Comparison of ENCODE assay signal across 33 cellular contexts in genomic region chr3:186902154-186902553, GRCh38. TPM values are rescaled to one million over a fixed set of nuclear protein-coding genes. Genes with fewer than 3 reads are reported as not detected.
DNase-seq lines count a peak whose midpoint lies in the region; ATAC-seq, FAIRE-seq and TF ChIP-seq lines count a peak whose summit lies in the region.
"Had no signal": no experiment of that assay in that cellular context is flagged by ENCODE, and none has a peak within 500 bp of the region (broad histone marks: within the 10 kb centered on the region; RNA-seq: fewer than 3 reads in every experiment).

No MANE protein-coding gene starts in this region.

- H3K9me3 ChIP-seq in K562 (replicated peaks; ENCODE audit: control insufficient read depth, insufficient read depth, low read depth, low read length): no peaks in the 10 kb centered on the region
- no peaks in the 10 kb centered on the region for H3K9me3 ChIP-seq in right cardiac atrium (ENCODE audit: control insufficient read depth, low read length)
- H3K9me3 ChIP-seq: colonic mucosa, neutrophil, prostate gland, SJSA1, tibial nerve had no signal

- no peak for TF ChIP-seq RAD21 in K562 (CRISPR knock-in tag; conservative IDR thresholded peaks at IDR 0.05 in 1 of 2, IDR thresholded peaks at IDR 0.05 in 1 of 2)

- no peaks in the 10 kb centered on the region for H3K79me2 ChIP-seq in K562 (ENCODE audit: control insufficient read depth, insufficient read depth, low read length)

- H3K4me1 Mint-ChIP-seq in endothelial cell (ENCODE audit: unreplicated experiment): no peaks in the 10 kb centered on the region

- no peaks in the 10 kb centered on the region for H3K36me3 ChIP-seq in K562 (ENCODE audit: control insufficient read depth, insufficient read depth, low read length)
- no peaks in the 10 kb centered on the region for H3K36me3 ChIP-seq in kidney epithelial cell (ENCODE audit: control insufficient read depth, insufficient read depth, low read length)
- H3K36me3 ChIP-seq: colonic mucosa, neutrophil, prostate gland, SJSA1, tibial nerve had no signal

- H3K27ac Mint-ChIP-seq in endothelial cell (ENCODE audit: unreplicated experiment): no peak overlapping the region

- peak overlapping the region; percentile 56 for H2AFZ ChIP-seq in K562 (ENCODE audit: low read depth, low read length)

- H3K4me3 Mint-ChIP-seq in endothelial cell (ENCODE audit: unreplicated experiment): no peak overlapping the region
- H3K4me3 Mint-ChIP-seq: activated CD8-positive, alpha-beta memory T cell treated with anti-CD3 and anti-CD28 coated beads, Interleukin-2, amount 10 ng/mL, durations not matched to agents 7 days and 5 days; CD8-positive, alpha-beta memory T cell had no signal

- intact Hi-C loops in K562 (cut with micrococcal nuclease): no loop called here
- intact Hi-C loops in right cardiac atrium (cut with DNase I): no loop called here

- no peaks in the 10 kb centered on the region for H3K9me1 ChIP-seq in K562 (ENCODE audit: control insufficient read depth, insufficient read depth, low read length)

- H3K27me3 Mint-ChIP-seq in endothelial cell (ENCODE audit: unreplicated experiment): peaks cover 1% of the 10 kb centered on the region
- H3K27me3 Mint-ChIP-seq: activated CD8-positive, alpha-beta memory T cell treated with anti-CD3 and anti-CD28 coated beads, Interleukin-2, amount 10 ng/mL, durations not matched to agents 7 days and 5 days; CD8-positive, alpha-beta memory T cell; naive thymus-derived CD4-positive, alpha-beta T cell had no signal

- DNase-seq in Daoy (ENCODE audit: low read depth): peak; percentile 80
- DNase-seq in NCI-H226: peak; percentile 44
- no peak for DNase-seq in K562 (ENCODE audit: extremely low read depth in 1 of 4, low spot score in 3 of 4)
- DNase-seq in kidney epithelial cell (ENCODE audit: low read depth): peak; percentile 58
- DNase-seq in right cardiac atrium: no peak
- no peak for DNase-seq in NCI-H187 (lab: John Stamatoyannopoulos, UW)
- DNase-seq in endothelial cell (ENCODE audit: low spot score): no peak
- DNase-seq: activated CD4-positive, alpha-beta T cell treated with anti-CD3 and anti-CD28 coated beads, Interleukin-2, amount 50 U/mL, for 4 hours; activated CD8-positive, alpha-beta memory T cell treated with anti-CD3 and anti-CD28 coated beads, Interleukin-2, amount 10 ng/mL, durations not matched to agents 7 days and 5 days; activated naive CD4-positive, alpha-beta T cell; AML-193; amniotic stem cell; CD8-positive, alpha-beta memory T cell; colonic mucosa; effector CD4-positive, alpha-beta T cell; IMR-90; naive thymus-derived CD4-positive, alpha-beta T cell; NCI-H1048; NCI-H1694; RPMI8226; stimulated activated CD4-positive, alpha-beta T cell treated with anti-CD3 and anti-CD28 coated beads, Interleukin-4, amount 100 ng/mL, for 24 hours had no signal

- TF ChIP-seq CTCF in K562 (IDR thresholded peaks at IDR 0.05 in 2 of 3, conservative IDR thresholded peaks at IDR 0.05 in 1 of 3; ENCODE audit: insufficient read depth in 2 of 3, low read depth in 1 of 3, low read length in 3 of 3) (no peak), kidney epithelial cell (IDR thresholded peaks at IDR 0.05; ENCODE audit: insufficient read depth, low read length, poor library complexity, severe bottlenecking) (no peak), endothelial cell (IDR thresholded peaks at IDR 0.05; ENCODE audit: unreplicated experiment) (no peak)

- no peak for FAIRE-seq in K562 (lab: Jason Lieb, UNC)
- FAIRE-seq: GM12892, TTC549 had no signal

- H3K4me3 ChIP-seq in K562 (no peak overlapping the region), kidney epithelial cell (ENCODE audit: low read depth, low read length) (no peak overlapping the region), right cardiac atrium (ENCODE audit: low read length) (no peak overlapping the region)
- H3K4me3 ChIP-seq: colonic mucosa, prostate gland, SJSA1, tibial nerve had no signal

- peak; percentile 17 for ATAC-seq in K562
- no peak for ATAC-seq in GM21786 (IDR thresholded peaks at IDR 0.05; ENCODE audit: unreplicated experiment)
- ATAC-seq in right cardiac atrium: no peak
- ATAC-seq: activated CD4-positive, CD25-positive, alpha-beta regulatory T cell treated with anti-CD3 and anti-CD28 coated beads, Interleukin-2, amount 50 U/mL, for 24 hours; activated CD8-positive, alpha-beta memory T cell treated with anti-CD3 and anti-CD28 coated beads, Interleukin-2, amount 10 ng/mL, durations not matched to agents 7 days and 5 days; naive thymus-derived CD4-positive, alpha-beta T cell had no signal

- H4K20me1 ChIP-seq in K562 (replicated peaks; ENCODE audit: control insufficient read depth, insufficient read depth, low read length): no peaks in the 10 kb centered on the region

- H3K4me2 ChIP-seq in K562 (ENCODE audit: insufficient read depth, low read length): no peak overlapping the region

- no peaks in the 10 kb centered on the region for H3K36me3 Mint-ChIP-seq in endothelial cell (ENCODE audit: low read depth, unreplicated experiment)

- H3K9me3 Mint-ChIP-seq in endothelial cell (ENCODE audit: unreplicated experiment): peaks cover 3% of the 10 kb centered on the region

- no TSS peak for BruUV-seq in K562 (replicated peaks; lab: Mats Ljungman, UMichigan)

- peaks cover 3 to 19% of the 10 kb centered on the region in 2 experiments; a peak in 3 of 5 replicates for H3K4me1 ChIP-seq in K562 (replicated peaks in 1 of 2; ENCODE audit: control insufficient read depth in 2 of 2, insufficient read depth in 2 of 2, low read length in 2 of 2)
- H3K4me1 ChIP-seq in right cardiac atrium (ENCODE audit: control insufficient read depth, insufficient read depth, low read length): no peaks in the 10 kb centered on the region
- H3K4me1 ChIP-seq: colonic mucosa, prostate gland, tibial nerve had no signal

- in situ Hi-C loops in K562 (cut with MboI): no loop called here

- no peak overlapping the region for H3K9ac ChIP-seq in K562 (ENCODE audit: insufficient read depth in 1 of 2, low read depth in 2 of 2, low read length in 2 of 2)

- no peak for TF ChIP-seq EP300 in K562 (IDR thresholded peaks at IDR 0.05; ENCODE audit: low read length)

- 60% methylated on average over 3 of the region's 3 CpGs for WGBS in K562 (ENCODE audit: insufficient coverage, low coverage, missing lambda C conversion rate)
- WGBS in right cardiac atrium: 77% methylated on average over 3 of the region's 3 CpGs

- TF ChIP-seq POLR2A in K562 (conservative IDR thresholded peaks at IDR 0.05): no peak

- peak overlapping the region; percentile 12; the same call in 1 of the 3 replicates for H3K27ac ChIP-seq in K562 (ENCODE audit: extremely low read depth, low read depth, low read length)
- no peak overlapping the region for H3K27ac ChIP-seq in right cardiac atrium (ENCODE audit: low read length)
- H3K27ac ChIP-seq: colonic mucosa, neutrophil, prostate gland, SJSA1, tibial nerve had no signal

- CTCF ChIA-PET in K562 (lab: Yijun Ruan, JAX; ENCODE audit: low intra/inter-chr PET ratio): no interaction called here

- H3K27me3 ChIP-seq in K562 (ENCODE audit: control insufficient read depth in 2 of 2, insufficient read depth in 2 of 2, low read length in 2 of 2) (no peaks in the 10 kb centered on the region), kidney epithelial cell (ENCODE audit: control insufficient read depth, insufficient read depth, low read length) (no peaks in the 10 kb centered on the region), right cardiac atrium (ENCODE audit: control insufficient read depth, insufficient read depth) (no peaks in the 10 kb centered on the region)
- H3K27me3 ChIP-seq: colonic mucosa, neutrophil, SJSA1, tibial nerve had no signal

- POLR2A ChIA-PET in K562 (lab: Yijun Ruan, JAX): no interaction called here

RNA-seq across cellular contexts. Expression of gene ST6GAL1, which starts 28.2 kb away (rescaled TPM):
- total RNA-seq in Daoy (2014; rRNA removed; shearing (Covaris generic)): 5.9 and 6.0 TPM in 2 replicates
- total RNA-seq in K562 (2011; cell fraction: chromatin; rRNA removed; ENCODE audit: low replicate concordance): 401 and 438 TPM in 2 replicates
- 288 and 318 TPM in 2 replicates for total RNA-seq in K562 (2011; cell fraction: nucleolus; rRNA removed)
- 391 and 510 TPM in 2 replicates for total RNA-seq in K562 (2011; cell fraction: nucleoplasm; rRNA removed)
- total RNA-seq in K562 (2014; rRNA removed) (57.1 and 57.4 TPM in 2 replicates), K562 (2014; rRNA removed; fragmentation: Illumina TruSeq; extraction: Trizol) (71.0 and 79.0 TPM in 2 replicates), K562 (2015; rRNA removed; fragmentation: Illumina TruSeq; extraction: Trizol) (39.3 and 42.3 TPM in 2 replicates), K562 (2021) (114 and 135 TPM in 2 replicates), kidney epithelial cell (40.3 and 44.7 TPM in 2 replicates), right cardiac atrium (10 to 100 TPM; 63.3 to 69.2 (median 65.7) TPM), endothelial cell (ENCODE audit: unreplicated experiment) (82.4 TPM)
- polyA plus RNA-seq in K562 (2011; rRNA removed) (93.3 and 144 TPM in 2 replicates), K562 (2014; fragmentation: Illumina TruSeq; extraction: Trizol) (108 and 145 TPM in 2 replicates), K562 (2014; fragmentation: Nextera tagmentation; extraction: Ambion mirVana) (10 to 100 TPM; 31.9 to 43.0 TPM), K562 (2014; rRNA removed) (74.1 and 80.6 TPM in 2 replicates), right cardiac atrium (25.2 TPM)
- polyA plus RNA-seq in K562 (2011; cell fraction: cytosol; rRNA removed): 75.4 and 100 TPM in 2 replicates
- 62.0 and 106 TPM in 2 replicates for polyA plus RNA-seq in K562 (2011; cell fraction: nucleus; rRNA removed)
- polyA plus RNA-seq in K562 (2012): 65.3 and 96.3 TPM in 2 replicates
- polyA minus RNA-seq in K562 (2011; rRNA and poly(A)+ RNA removed): 163 and 272 TPM in 2 replicates
- 58.4 and 107 TPM in 2 replicates for polyA minus RNA-seq in K562 (2011; cell fraction: cytosol; rRNA and poly(A)+ RNA removed)
- 86.4 and 113 TPM in 2 replicates for polyA minus RNA-seq in K562 (2011; cell fraction: nucleus; rRNA and poly(A)+ RNA removed)

RNA-seq across cellular contexts. Expression of gene ADIPOQ, which starts 59.6 kb away (rescaled TPM):
- total RNA-seq in Daoy (2014; rRNA removed; shearing (Covaris generic)): not detected in 2 replicates
- total RNA-seq in K562 (2011; cell fraction: chromatin; rRNA removed; ENCODE audit: low replicate concordance): not detected in 2 replicates
- total RNA-seq in K562 (2011; cell fraction: nucleolus; rRNA removed): 0.13 TPM in 1 of 2 replicates, not detected in the other
- total RNA-seq in K562 (2011; cell fraction: nucleoplasm; rRNA removed): not detected in 2 replicates
- total RNA-seq in K562 (2014; rRNA removed) (not detected in 2 replicates), K562 (2014; rRNA removed; fragmentation: Illumina TruSeq; extraction: Trizol) (not detected in 2 replicates), K562 (2015; rRNA removed; fragmentation: Illumina TruSeq; extraction: Trizol) (not detected in 2 replicates), K562 (2021) (0.04 TPM in 1 of 2 replicates, not detected in the other), kidney epithelial cell (not detected in 2 replicates), right cardiac atrium (10 to 100 TPM in 1 of 4 donors, 1 to 10 TPM in 1, under 1 TPM in 2; 0.28 to 24.2 (median 0.73) TPM), endothelial cell (ENCODE audit: unreplicated experiment) (not detected)
- polyA plus RNA-seq in K562 (2011; rRNA removed) (0.01 and 0.03 TPM in 2 replicates), K562 (2014; fragmentation: Illumina TruSeq; extraction: Trizol) (0.04 TPM in 2 replicates), K562 (2014; fragmentation: Nextera tagmentation; extraction: Ambion mirVana) (under 1 TPM; 0.01 to 0.03 TPM), K562 (2014; rRNA removed) (0.03 TPM in 1 of 2 replicates, not detected in the other), right cardiac atrium (9.3 TPM)
- 0.01 TPM in 1 of 2 replicates, not detected in the other for polyA plus RNA-seq in K562 (2011; cell fraction: cytosol; rRNA removed)
- not detected in 2 replicates for polyA plus RNA-seq in K562 (2011; cell fraction: nucleus; rRNA removed)
- 0.01 TPM in 1 of 2 replicates, not detected in the other for polyA plus RNA-seq in K562 (2012)
- polyA minus RNA-seq in K562 (2011; rRNA and poly(A)+ RNA removed): not detected in 2 replicates
- not detected in 2 replicates for polyA minus RNA-seq in K562 (2011; cell fraction: cytosol; rRNA and poly(A)+ RNA removed)
- not detected in 2 replicates for polyA minus RNA-seq in K562 (2011; cell fraction: nucleus; rRNA and poly(A)+ RNA removed)
- total RNA-seq: A673; activated CD8-positive, alpha-beta memory T cell treated with anti-CD3 and anti-CD28 coated beads, Interleukin-2, amount 10 ng/mL, durations not matched to agents 7 days and 5 days; CD8-positive, alpha-beta memory T cell; epithelial cell of proximal tubule; glomerular endothelial cell; IMR-90; naive thymus-derived CD4-positive, alpha-beta T cell; NCI-H460; prostate gland; SJSA1 had no signal
- polyA plus RNA-seq: CD8-positive, alpha-beta memory T cell; IMR-90; naive thymus-derived CD4-positive, alpha-beta T cell had no signal

Comparison
In these comparisons a context has a peak if more than half of its experiments do, and no peak if none do; other contexts are left out.
1. DNase-seq: peak in Daoy (single experiment), NCI-H226 (single experiment) and kidney epithelial cell (single experiment); none in K562 (0 of 4), right cardiac atrium (0 of 3), NCI-H187 (0 of 2) and endothelial cell (single experiment).